8 cellular contexts compared by ENCODE assay signal in genomic region chr1:78607334-78607927, GRCh38. TPM values are rescaled to one million over a fixed set of nuclear protein-coding genes. Genes with fewer than 3 reads are reported as not detected.
DNase-seq lines count a peak whose midpoint lies in the region; ATAC-seq and TF ChIP-seq lines count a peak whose summit lies in the region.

No MANE protein-coding gene starts in this region.

- H3K9me3 ChIP-seq in OCI-LY1 (ENCODE audit: low read length) (no peaks in the 10 kb centered on the region), testis (no peaks in the 10 kb centered on the region)

- no peaks in the 10 kb centered on the region for H3K79me2 ChIP-seq in OCI-LY1 (ENCODE audit: insufficient read depth, low read length)

- ATAC-seq in GM21576 (IDR thresholded peaks at IDR 0.05; ENCODE audit: unreplicated experiment), result no peak
- ATAC-seq in activated CD4-positive, alpha-beta T cell treated with anti-CD3 and anti-CD28 coated beads for 36 hours, result no peak

- H4K20me1 ChIP-seq in OCI-LY1 (ENCODE audit: insufficient read depth, low read length), result no peaks in the 10 kb centered on the region

- H3K27me3 ChIP-seq in OCI-LY1 (ENCODE audit: insufficient read depth, low read length), result no peaks in the 10 kb centered on the region
- no peaks in the 10 kb centered on the region for H3K27me3 ChIP-seq in testis

- no peak overlapping the region for H2AFZ ChIP-seq in OCI-LY1 (ENCODE audit: low read length)

- no peak overlapping the region for H3K4me3 Mint-ChIP-seq in activated CD4-positive, alpha-beta T cell treated with anti-CD3 and anti-CD28 coated beads for 36 hours

- no peaks in the 10 kb centered on the region for H3K9me2 ChIP-seq in OCI-LY1 (ENCODE audit: low read depth, low read length)

- H3K4me1 Mint-ChIP-seq in activated CD4-positive, alpha-beta T cell treated with anti-CD3 and anti-CD28 coated beads for 36 hours, result peaks cover 5% of the 10 kb centered on the region

- TF ChIP-seq CTCF in OCI-LY1 (IDR thresholded peaks at IDR 0.05; ENCODE audit: low read length) (peak; percentile 55), testis (IDR thresholded peaks at IDR 0.05) (peak in 2 of 3 experiments; percentile 22 to 70)

- no peak overlapping the region for H3K27ac Mint-ChIP-seq in activated CD4-positive, alpha-beta T cell treated with anti-CD3 and anti-CD28 coated beads for 36 hours

- H3K36me3 ChIP-seq in OCI-LY1 (ENCODE audit: insufficient read depth, low read length) (no peaks in the 10 kb centered on the region), testis (ENCODE audit: low read depth, missing control alignments) (no peaks in the 10 kb centered on the region)

- H3K9ac ChIP-seq in OCI-LY1 (ENCODE audit: low read length), result no peak overlapping the region

- H3F3A ChIP-seq in OCI-LY1 (ENCODE audit: insufficient read depth, low read length), result no peaks in the 10 kb centered on the region

- DNase-seq in SIG-M5 treated with dmso at 0.1 percent for 504 hours (lab: John Stamatoyannopoulos, UW; ENCODE audit: unreplicated experiment), result peak; percentile 20
- DNase-seq in SIG-M5 (lab: John Stamatoyannopoulos, UW), result no peak
- DNase-seq in fibroblast of gingiva (ENCODE audit: low read depth), result peak; percentile 20
- DNase-seq in testis, result no peak
- no peak for DNase-seq in hepatic stellate cell (ENCODE audit: low spot score)
- no peak for DNase-seq in activated CD4-positive, alpha-beta T cell treated with anti-CD3 and anti-CD28 coated beads for 36 hours

- no peak overlapping the region for H3K4me2 ChIP-seq in OCI-LY1 (ENCODE audit: low read length)

- no peak overlapping the region for H3K4me3 ChIP-seq in OCI-LY1 (ENCODE audit: low read depth, low read length, poor library complexity, severe bottlenecking)
- H3K4me3 ChIP-seq in testis, result no peak overlapping the region

- POLR2A ChIA-PET in activated CD4-positive, alpha-beta T cell treated with anti-CD3 and anti-CD28 coated beads for 36 hours (lab: Charles Lee), result no interaction called here

- CTCF ChIA-PET in activated CD4-positive, alpha-beta T cell treated with anti-CD3 and anti-CD28 coated beads for 36 hours (lab: Charles Lee), result interaction anchor here (0.7 to 5.1 kb wide), 14 partner anchors 10 to 480 kb away, joined by 3 to 38 read pairs (median 4); partner anchors contain the start of genes IFI44 and IFI44L

- H3K27me3 Mint-ChIP-seq in activated CD4-positive, alpha-beta T cell treated with anti-CD3 and anti-CD28 coated beads for 36 hours, result no peaks in the 10 kb centered on the region

- H3K4me1 ChIP-seq in OCI-LY1 (ENCODE audit: insufficient read depth, low read length, severe bottlenecking) (no peaks in the 10 kb centered on the region), testis (no peaks in the 10 kb centered on the region)

- no peaks in the 10 kb centered on the region for H3K36me3 Mint-ChIP-seq in activated CD4-positive, alpha-beta T cell treated with anti-CD3 and anti-CD28 coated beads for 36 hours (ENCODE audit: low read depth)

- intact Hi-C loops in testis (cut with DNase I; ENCODE audit: low total_unique reads), result loop anchor here (5.0 kb wide), 1 partner anchor 475 kb away; no protein-coding TSS in a partner anchor
- intact Hi-C loops in activated CD4-positive, alpha-beta T cell treated with anti-CD3 and anti-CD28 coated beads for 36 hours (cut with DNase I, micrococcal nuclease), result loop anchor here (1.0 to 2.0 kb wide), 3 partner anchors 462 to 477 kb away; no protein-coding TSS in a partner anchor

- WGBS in testis, 2 donors, result 84 to 89% methylated on average over 4 to 5 of the region's 5 CpGs

- TF ChIP-seq POLR2A in testis (IDR thresholded peaks at IDR 0.05), result no peak

- no peaks in the 10 kb centered on the region for H3K9me3 Mint-ChIP-seq in activated CD4-positive, alpha-beta T cell treated with anti-CD3 and anti-CD28 coated beads for 36 hours (ENCODE audit: low read depth)

- H3K27ac ChIP-seq in OCI-LY1 (ENCODE audit: low read depth, low read length, poor library complexity, severe bottlenecking), result no peak overlapping the region
- no peak overlapping the region for H3K27ac ChIP-seq in testis

RNA-seq across cellular contexts. Expression of gene IFI44L, which starts 12.8 kb away (rescaled TPM):
- total RNA-seq in testis, result 10 to 100 TPM; 12.0 to 15.8 TPM
- polyA plus RNA-seq in testis (ENCODE audit: insufficient read depth, low read depth, low replicate concordance), result 5.3 TPM
- 10 to 100 TPM; 52.1 to 55.5 TPM for total RNA-seq in activated CD4-positive, alpha-beta T cell treated with anti-CD3 and anti-CD28 coated beads for 36 hours

RNA-seq across cellular contexts. Expression of gene IFI44, which starts 42.2 kb away (rescaled TPM):
- total RNA-seq in testis, result 10 to 100 TPM; 12.3 to 17.7 TPM
- polyA plus RNA-seq in testis (ENCODE audit: insufficient read depth, low read depth, low replicate concordance), result 7.5 TPM
- 10 to 100 TPM; 43.1 to 55.4 TPM for total RNA-seq in activated CD4-positive, alpha-beta T cell treated with anti-CD3 and anti-CD28 coated beads for 36 hours

Comparison
In these comparisons a context has a peak if more than half of its experiments do, and no peak if none do; other contexts are left out.
1. DNase-seq: peak in SIG-M5 treated with dmso at 0.1 percent for 504 hours (single experiment) and fibroblast of gingiva (single experiment); none in SIG-M5 (single experiment), testis (single experiment), hepatic stellate cell (single experiment) and activated CD4-positive, alpha-beta T cell treated with anti-CD3 and anti-CD28 coated beads for 36 hours (single experiment).